Comparison of ENCODE assay signal across 14 cellular contexts in the genomic region with DNA sequence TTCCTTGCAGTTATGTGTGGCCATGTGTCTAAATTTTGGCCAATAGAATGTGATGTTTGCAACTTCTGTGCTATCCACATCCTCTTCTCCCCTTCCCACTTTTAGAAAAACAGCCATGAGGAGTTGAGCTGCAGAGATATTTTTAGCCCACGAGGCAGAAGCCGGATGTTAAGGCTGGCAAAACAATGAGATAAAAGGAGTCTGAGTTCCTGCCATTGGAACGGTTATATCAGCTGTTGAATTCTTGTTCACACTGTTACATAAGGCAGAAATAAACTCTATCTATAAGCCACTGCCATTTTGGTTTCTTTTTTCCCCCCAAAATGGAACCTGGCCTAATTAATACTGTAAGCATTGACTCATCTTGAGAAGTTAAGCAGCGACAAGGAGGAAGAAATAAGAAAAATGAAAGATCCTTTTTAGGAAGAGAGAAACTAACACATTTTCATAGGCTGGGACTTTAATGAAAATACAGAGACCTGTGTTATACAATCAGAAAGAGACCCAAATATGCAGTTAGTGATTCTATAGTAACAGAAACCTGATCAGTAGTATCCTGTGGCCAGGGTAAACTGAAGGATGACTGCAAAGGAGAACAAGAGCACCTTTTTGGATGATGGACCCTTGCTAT.
DNase-seq lines count a peak whose midpoint lies in the region; ATAC-seq and TF ChIP-seq lines count a peak whose summit lies in the region.
"Had no signal": no experiment of that assay in that cellular context is flagged by ENCODE, and none has a peak within 500 bp of the region (broad histone marks: within the 10 kb centered on the region; RNA-seq: fewer than 3 reads in every experiment).

No MANE protein-coding gene starts in this region.

- H3K27me3 ChIP-seq in smooth muscle cell (ENCODE audit: low read depth), result no peaks in the 10 kb centered on the region
- H3K27me3 ChIP-seq: left lung had no signal

- TF ChIP-seq CTCF in NB4 (IDR thresholded peaks at IDR 0.05; ENCODE audit: low read depth, low read length) (no peak), cardiac fibroblast (IDR thresholded peaks at IDR 0.05; ENCODE audit: low read depth, low read length) (no peak), smooth muscle cell (IDR thresholded peaks at IDR 0.05; ENCODE audit: borderline replicate concordance, insufficient read depth, poor library complexity, severe bottlenecking) (no peak), GM10266 (IDR thresholded peaks at IDR 0.05; ENCODE audit: control insufficient read depth, insufficient read depth, low read depth, missing control alignments) (no peak)

- no peak overlapping the region for H3K27ac ChIP-seq in smooth muscle cell (ENCODE audit: low read depth)
- H3K27ac ChIP-seq: left lung had no signal

- peaks cover 30% of the 10 kb centered on the region for H3K4me1 Mint-ChIP-seq in activated naive CD4-positive, alpha-beta T cell treated with anti-CD3 and anti-CD28 coated beads, Interleukin-2, amount 50 U/mL, for 24 hours
- H3K4me1 Mint-ChIP-seq in stimulated activated memory B cell treated with anti-CD40 and anti-IgM and Interleukin-4, amounts not matched to agents 10 μg/mL and 1 μg/mL and 100 μg/mL, for 72 hours, result no peaks in the 10 kb centered on the region

- H2AFZ ChIP-seq in smooth muscle cell (ENCODE audit: low read depth), result peak overlapping the region; percentile 7

- peaks cover 41% of the 10 kb centered on the region for H3K36me3 Mint-ChIP-seq in activated naive CD4-positive, alpha-beta T cell treated with anti-CD3 and anti-CD28 coated beads, Interleukin-2, amount 50 U/mL, for 24 hours
- H3K36me3 Mint-ChIP-seq in stimulated activated memory B cell treated with anti-CD40 and anti-IgM and Interleukin-4, amounts not matched to agents 10 μg/mL and 1 μg/mL and 100 μg/mL, for 72 hours, result no peaks in the 10 kb centered on the region

- peak overlapping the region; percentile 54 for H3K4me3 Mint-ChIP-seq in activated naive CD4-positive, alpha-beta T cell treated with anti-CD3 and anti-CD28 coated beads, Interleukin-2, amount 50 U/mL, for 24 hours
- no peak overlapping the region for H3K4me3 Mint-ChIP-seq in stimulated activated memory B cell treated with anti-CD40 and anti-IgM and Interleukin-4, amounts not matched to agents 10 μg/mL and 1 μg/mL and 100 μg/mL, for 72 hours

- no peaks in the 10 kb centered on the region for H3K27me3 Mint-ChIP-seq in activated naive CD4-positive, alpha-beta T cell treated with anti-CD3 and anti-CD28 coated beads, Interleukin-2, amount 50 U/mL, for 24 hours
- H3K27me3 Mint-ChIP-seq in stimulated activated memory B cell treated with anti-CD40 and anti-IgM and Interleukin-4, amounts not matched to agents 10 μg/mL and 1 μg/mL and 100 μg/mL, for 72 hours, result no peaks in the 10 kb centered on the region

- 46% methylated on average over 4 of the region's 4 CpGs for WGBS in smooth muscle cell (ENCODE audit: low lambda C conversion rate)

- no peaks in the 10 kb centered on the region for H3K79me2 ChIP-seq in smooth muscle cell (ENCODE audit: low read depth)

- peak overlapping the region; percentile 64 for H3K27ac Mint-ChIP-seq in activated naive CD4-positive, alpha-beta T cell treated with anti-CD3 and anti-CD28 coated beads, Interleukin-2, amount 50 U/mL, for 24 hours
- H3K27ac Mint-ChIP-seq in stimulated activated memory B cell treated with anti-CD40 and anti-IgM and Interleukin-4, amounts not matched to agents 10 μg/mL and 1 μg/mL and 100 μg/mL, for 72 hours, result no peak overlapping the region

- no peaks in the 10 kb centered on the region for H3K36me3 ChIP-seq in smooth muscle cell (ENCODE audit: low read depth)
- H3K36me3 ChIP-seq: left lung had no signal

- H3K9ac ChIP-seq in smooth muscle cell (ENCODE audit: low read depth), result no peak overlapping the region

- no peaks in the 10 kb centered on the region for H3K9me3 ChIP-seq in smooth muscle cell (replicated peaks; ENCODE audit: low read depth)

- ATAC-seq in stimulated activated memory B cell treated with anti-CD40 and anti-IgM and Interleukin-4, amounts not matched to agents 10 μg/mL and 1 μg/mL and 100 μg/mL, for 72 hours, result no peak
- no peak for ATAC-seq in HG03432 (IDR thresholded peaks at IDR 0.05; ENCODE audit: unreplicated experiment)
- ATAC-seq: left lung had no signal

- no peak for DNase-seq in activated naive CD4-positive, alpha-beta T cell treated with anti-CD3 and anti-CD28 coated beads, Interleukin-2, amount 50 U/mL, for 16 hours
- DNase-seq in NB4 (ENCODE audit: low read depth), result peak; percentile 19
- peak; percentile 16 to 56 for DNase-seq in cardiac fibroblast (ENCODE audit: low read depth in 2 of 2)
- no peak for DNase-seq in smooth muscle cell (lab: John Stamatoyannopoulos, UW; ENCODE audit: unreplicated experiment)
- no peak for DNase-seq in GM10266 (ENCODE audit: extremely low spot score)
- DNase-seq: activated gamma-delta T cell treated with Interleukin-2 at 50 U/mL for 16 hours, AML-193, erythroblast, GOT3, left lung, SW 1271 had no signal

- peaks cover 28% of the 10 kb centered on the region for H3K9me3 Mint-ChIP-seq in activated naive CD4-positive, alpha-beta T cell treated with anti-CD3 and anti-CD28 coated beads, Interleukin-2, amount 50 U/mL, for 24 hours
- H3K9me3 Mint-ChIP-seq in stimulated activated memory B cell treated with anti-CD40 and anti-IgM and Interleukin-4, amounts not matched to agents 10 μg/mL and 1 μg/mL and 100 μg/mL, for 72 hours, result peaks cover 10% of the 10 kb centered on the region

- no peaks in the 10 kb centered on the region for H4K20me1 ChIP-seq in smooth muscle cell (ENCODE audit: low read depth)

- H3K4me3 ChIP-seq in NB4 (ENCODE audit: low read depth, low read length) (no peak overlapping the region), cardiac fibroblast (replicated peaks in 1 of 2; ENCODE audit: low read depth in 2 of 2, low read length in 2 of 2) (no peak overlapping the region), smooth muscle cell (no peak overlapping the region)
- H3K4me3 ChIP-seq: left lung had no signal

- TF ChIP-seq POLR2A in NB4 (IDR thresholded peaks at IDR 0.05; ENCODE audit: extremely low read depth, insufficient read length), result no peak

- no peak overlapping the region for H3K4me2 ChIP-seq in smooth muscle cell

- no peaks in the 10 kb centered on the region for H3K4me1 ChIP-seq in smooth muscle cell (ENCODE audit: low read depth)
- H3K4me1 ChIP-seq: left lung had no signal

- no peaks in the 10 kb centered on the region for H3F3A ChIP-seq in smooth muscle cell (ENCODE audit: low read depth)

Comparison
In these comparisons a context has a peak if more than half of its experiments do, and no peak if none do; other contexts are left out.
1. DNase-seq: peak in NB4 (single experiment) and cardiac fibroblast (2 of 2); none in activated naive CD4-positive, alpha-beta T cell treated with anti-CD3 and anti-CD28 coated beads, Interleukin-2, amount 50 U/mL, for 16 hours (single experiment), smooth muscle cell (single experiment) and GM10266 (single experiment).